8 cellular contexts compared by ENCODE assay signal in genomic region chr11:103682318-103683184, GRCh38.
DNase-seq lines count a peak whose midpoint lies in the region; ATAC-seq and TF ChIP-seq lines count a peak whose summit lies in the region.

No MANE protein-coding gene starts in this region.

- no peaks in the 10 kb centered on the region for H4K20me1 ChIP-seq in fibroblast of lung (ENCODE audit: control insufficient read depth, extremely low read depth, insufficient read depth, low read length)

- H3K79me2 ChIP-seq in fibroblast of lung (ENCODE audit: control insufficient read depth, insufficient read depth, low read length): no peaks in the 10 kb centered on the region

- DNase-seq in DMS153 (lab: John Stamatoyannopoulos, UW) (peak; percentile 58), NOMO-1 (lab: John Stamatoyannopoulos, UW; ENCODE audit: unreplicated experiment in 2 of 2) (peak; percentile 54 to 66), fibroblast of lung (ENCODE audit: low read depth in 2 of 2) (peak; percentile 68 to 82), tibial nerve (ENCODE audit: low spot score in 2 of 2) (peak; percentile 29 to 67)
- peak; percentile 51 for DNase-seq in activated CD8-positive, alpha-beta memory T cell treated with anti-CD3 and anti-CD28 coated beads, Interleukin-2, amount 50 U/mL, for 48 hours
- DNase-seq in natural killer cell treated with Interleukin-12 subunit alpha and Interleukin-12 subunit beta and Interleukin-15 and Interleukin-18, amount 100 ng/mL, for 72 hours (ENCODE audit: low spot score): peak; percentile 69

- ATAC-seq in GM21367 (IDR thresholded peaks at IDR 0.05; ENCODE audit: unreplicated experiment): peak; percentile 92
- peak; percentile 97 for ATAC-seq in HG03565 (IDR thresholded peaks at IDR 0.05; ENCODE audit: unreplicated experiment)
- ATAC-seq in natural killer cell treated with Interleukin-12 subunit alpha and Interleukin-12 subunit beta and Interleukin-15 and Interleukin-18, amount 100 ng/mL, for 72 hours: peak; percentile 74 to 88

- H3K4me1 Mint-ChIP-seq in natural killer cell treated with Interleukin-12 subunit alpha and Interleukin-12 subunit beta and Interleukin-15 and Interleukin-18, amount 100 ng/mL, for 72 hours (ENCODE audit: low read depth in 2 of 2): peaks cover 5 to 6% of the 10 kb centered on the region in 2 donors

- H3K9me3 ChIP-seq in fibroblast of lung (ENCODE audit: control insufficient read depth, insufficient read depth, low read depth, low read length) (no peaks in the 10 kb centered on the region), tibial nerve (no peaks in the 10 kb centered on the region)

- TF ChIP-seq CTCF in fibroblast of lung (conservative IDR thresholded peaks at IDR 0.05 in 1 of 2, IDR thresholded peaks at IDR 0.05 in 1 of 2; ENCODE audit: low read depth in 1 of 2, low read length in 2 of 2) (peak; percentile 79 to 83), tibial nerve (IDR thresholded peaks at IDR 0.05) (peak; percentile 74 to 94 (median 80))

- TF ChIP-seq POLR2A in tibial nerve (IDR thresholded peaks at IDR 0.05): no peak

- no peak overlapping the region for H3K4me3 ChIP-seq in fibroblast of lung (replicated peaks in 1 of 4; ENCODE audit: control extremely low read depth in 1 of 4, insufficient read depth in 1 of 4, low read depth in 3 of 4, low read length in 4 of 4)
- no peak overlapping the region for H3K4me3 ChIP-seq in tibial nerve

- H2AFZ ChIP-seq in fibroblast of lung (ENCODE audit: low read length): no peak overlapping the region

- no peaks in the 10 kb centered on the region for H3K4me1 ChIP-seq in fibroblast of lung (ENCODE audit: control insufficient read depth, extremely low read depth, insufficient read depth, low read length)
- peaks cover 0 to 15% (median 0%) of the 10 kb centered on the region in 4 donors for H3K4me1 ChIP-seq in tibial nerve

- TF ChIP-seq EP300 in tibial nerve (IDR thresholded peaks at IDR 0.05): peak in 1 of 2 donors; percentile 49

- H3K27ac Mint-ChIP-seq in natural killer cell treated with Interleukin-12 subunit alpha and Interleukin-12 subunit beta and Interleukin-15 and Interleukin-18, amount 100 ng/mL, for 72 hours: no peak overlapping the region

- H3K36me3 ChIP-seq in fibroblast of lung (ENCODE audit: control insufficient read depth, insufficient read depth, low read length) (no peaks in the 10 kb centered on the region), tibial nerve (no peaks in the 10 kb centered on the region)

- H3K9ac ChIP-seq in fibroblast of lung (ENCODE audit: insufficient read depth, low read length): no peak overlapping the region

- no peaks in the 10 kb centered on the region for H3K9me3 Mint-ChIP-seq in natural killer cell treated with Interleukin-12 subunit alpha and Interleukin-12 subunit beta and Interleukin-15 and Interleukin-18, amount 100 ng/mL, for 72 hours

- H3K4me3 Mint-ChIP-seq in natural killer cell treated with Interleukin-12 subunit alpha and Interleukin-12 subunit beta and Interleukin-15 and Interleukin-18, amount 100 ng/mL, for 72 hours: no peak overlapping the region

- WGBS in tibial nerve, 2 donors: 11 to 12% methylated on average over 8 of the region's 8 CpGs

- H3K27ac ChIP-seq in fibroblast of lung (ENCODE audit: insufficient read depth, low read length): no peak overlapping the region
- H3K27ac ChIP-seq in tibial nerve: peak overlapping the region in 2 of 4 donors; percentile 56 to 62

- no peaks in the 10 kb centered on the region for H3K36me3 Mint-ChIP-seq in natural killer cell treated with Interleukin-12 subunit alpha and Interleukin-12 subunit beta and Interleukin-15 and Interleukin-18, amount 100 ng/mL, for 72 hours

- H3K4me2 ChIP-seq in fibroblast of lung (ENCODE audit: extremely low read depth, insufficient read depth, low read length): no peak overlapping the region

- no peaks in the 10 kb centered on the region for H3K27me3 ChIP-seq in fibroblast of lung (ENCODE audit: control insufficient read depth, insufficient read depth, low read length)
- H3K27me3 ChIP-seq in tibial nerve: no peaks in the 10 kb centered on the region

- peaks cover 5 to 18% of the 10 kb centered on the region in 2 donors for H3K27me3 Mint-ChIP-seq in natural killer cell treated with Interleukin-12 subunit alpha and Interleukin-12 subunit beta and Interleukin-15 and Interleukin-18, amount 100 ng/mL, for 72 hours
